8 cellular contexts compared by ENCODE assay signal in genomic region chrX:100819534-100819836, GRCh38. TPM values are rescaled to one million over a fixed set of nuclear protein-coding genes. Genes with fewer than 3 reads are reported as not detected.
DNase-seq lines count a peak whose midpoint lies in the region; ATAC-seq, FAIRE-seq and TF ChIP-seq lines count a peak whose summit lies in the region.

No MANE protein-coding gene starts in this region.

- DNase-seq in stimulated activated CD4-positive, alpha-beta T cell treated with anti-CD3 and anti-CD28 coated beads, Interleukin-12 subunit alpha, Interleukin-12 subunit beta, amount 100 ng/mL, for 48 hours (ENCODE audit: low read depth in 2 of 3, low spot score in 1 of 3) = peak in 2 of 3 donors; percentile 11 to 21
- DNase-seq in stimulated activated CD4-positive, alpha-beta T cell treated with anti-CD3 and anti-CD28 coated beads, Interleukin-1b, Interleukin-23, amount 100 ng/mL, for 48 hours = no peak
- no peak for DNase-seq in bronchial epithelial cell (ENCODE audit: low read depth)
- DNase-seq in uterus = peak in 1 of 2 donors; percentile 15
- DNase-seq in NCI-H2227 treated with DMSO at 0.1 percent for 48 hours (lab: John Stamatoyannopoulos, UW) = no peak
- DNase-seq in GM19238 (ENCODE audit: insufficient read length, low spot score) = no peak

- H3K9me3 ChIP-seq in mesodermal cell (ENCODE audit: control insufficient read depth, low read length) (no peaks in the 10 kb centered on the region), uterus (no peaks in the 10 kb centered on the region)

- ATAC-seq in GM18511 (IDR thresholded peaks at IDR 0.05; ENCODE audit: unreplicated experiment) = no peak

- no peak for FAIRE-seq in bronchial epithelial cell (lab: Jason Lieb, UNC)

- intact Hi-C loops in uterus (cut with DNase I; ENCODE audit: low total_unique reads) = no loop called here

- H3K27ac ChIP-seq in mesodermal cell (ENCODE audit: low read depth, low read length, severe bottlenecking) (no peak overlapping the region), uterus (peak overlapping the region; percentile 43)

- no peaks in the 10 kb centered on the region for H3K27me3 ChIP-seq in bronchial epithelial cell (ENCODE audit: control insufficient read depth, insufficient read depth, low read length)
- no peaks in the 10 kb centered on the region for H3K27me3 ChIP-seq in uterus

- TF ChIP-seq CTCF in bronchial epithelial cell (IDR thresholded peaks at IDR 0.05; ENCODE audit: insufficient read depth, low read length, severe bottlenecking) = no peak
- TF ChIP-seq CTCF in uterus (IDR thresholded peaks at IDR 0.05) = no peak

- H3K4me3 ChIP-seq in bronchial epithelial cell (ENCODE audit: low read depth, low read length) (peak overlapping the region; percentile 68), mesodermal cell (ENCODE audit: extremely low read depth, insufficient read depth, low read length, poor library complexity, severe bottlenecking) (peak overlapping the region; percentile 54), uterus (peak overlapping the region; percentile 37 to 47)

- WGBS in mesodermal cell (ENCODE audit: insufficient coverage in 2 of 2), 2 experiments = 43 to 63% methylated on average over 9 to 10 of the region's 15 CpGs

- H3K4me1 ChIP-seq in mesodermal cell (ENCODE audit: control insufficient read depth, insufficient read depth, low read length, poor library complexity, severe bottlenecking) (no peaks in the 10 kb centered on the region), uterus (no peaks in the 10 kb centered on the region)

- TF ChIP-seq POLR2A in uterus (IDR thresholded peaks at IDR 0.05) = no peak

- H3K36me3 ChIP-seq in bronchial epithelial cell (ENCODE audit: control insufficient read depth, insufficient read depth, low read length) = no peaks in the 10 kb centered on the region
- peaks cover 23% of the 10 kb centered on the region for H3K36me3 ChIP-seq in mesodermal cell (ENCODE audit: control insufficient read depth, insufficient read depth, low read length)
- H3K36me3 ChIP-seq in uterus = no peaks in the 10 kb centered on the region

RNA-seq across cellular contexts. Expression of gene CSTF2, which starts 0.7 kb away (rescaled TPM):
- total RNA-seq in bronchial epithelial cell (12.1 and 19.2 TPM in 2 replicates), uterus (10 to 100 TPM; 11.1 to 24.8 (median 15.5) TPM)
- 17.6 TPM for polyA plus RNA-seq in mesodermal cell (2013, experiment 1 of 2)
- polyA plus RNA-seq in mesodermal cell (2013, experiment 2 of 2) = 15.1 TPM

RNA-seq across cellular contexts. Expression of gene NOX1, which starts 54.7 kb away (rescaled TPM):
- total RNA-seq in bronchial epithelial cell = not detected in 2 replicates
- not detected for polyA plus RNA-seq in mesodermal cell (2013, experiment 1 of 2)
- polyA plus RNA-seq in mesodermal cell (2013, experiment 2 of 2) = not detected
- total RNA-seq in uterus = not detected

Comparison
In these comparisons a context has a peak if more than half of its experiments do, and no peak if none do; other contexts are left out.
1. DNase-seq: peak in stimulated activated CD4-positive, alpha-beta T cell treated with anti-CD3 and anti-CD28 coated beads, Interleukin-12 subunit alpha, Interleukin-12 subunit beta, amount 100 ng/mL, for 48 hours (2 of 3); none in stimulated activated CD4-positive, alpha-beta T cell treated with anti-CD3 and anti-CD28 coated beads, Interleukin-1b, Interleukin-23, amount 100 ng/mL, for 48 hours (single experiment), bronchial epithelial cell (single experiment), NCI-H2227 treated with DMSO at 0.1 percent for 48 hours (single experiment) and GM19238 (single experiment).
2. Peak in every context shown above with its lines, with median percentiles within 50 percentile points of each other: H3K4me3 ChIP-seq.